Comparison of ENCODE assay signal across 21 cellular contexts in genomic region chr13:20877902-20878301, GRCh38. TPM values are rescaled to one million over a fixed set of nuclear protein-coding genes. Genes with fewer than 3 reads are reported as not detected.
DNase-seq lines count a peak whose midpoint lies in the region; ATAC-seq, FAIRE-seq and TF ChIP-seq lines count a peak whose summit lies in the region.
"Had no signal": no experiment of that assay in that cellular context is flagged by ENCODE, and none has a peak within 500 bp of the region (broad histone marks: within the 10 kb centered on the region; RNA-seq: fewer than 3 reads in every experiment).

No MANE protein-coding gene starts in this region.

- H3K4me2 ChIP-seq in OCI-LY3 (ENCODE audit: low read length) (0 out of 2 replicates have a peak overlapping the region, but pooled peaks have one; percentile 3), endothelial cell of umbilical vein (ENCODE audit: insufficient read depth, low read length) (no peak overlapping the region)

- TF ChIP-seq CTCF in cardiac muscle cell (IDR thresholded peaks at IDR 0.05; ENCODE audit: low read depth, low read length) (no peak), OCI-LY3 (IDR thresholded peaks at IDR 0.05; ENCODE audit: low read depth, low read length) (no peak), endothelial cell of umbilical vein (IDR thresholded peaks at IDR 0.05; ENCODE audit: extremely low read depth in 1 of 2, insufficient read depth in 1 of 2, low read depth in 1 of 2, low read length in 2 of 2) (no peak), dorsolateral prefrontal cortex (IDR thresholded peaks at IDR 0.05 in 54 of 56, conservative IDR thresholded peaks at IDR 0.05 in 2 of 56; ENCODE audit: low read depth in 1 of 56, partially characterized antibody in 56 of 56) (no peak), ascending aorta (IDR thresholded peaks at IDR 0.05) (no peak)

- H2AFZ ChIP-seq in OCI-LY3 (ENCODE audit: low read depth, low read length) (no peak overlapping the region), endothelial cell of umbilical vein (ENCODE audit: low read depth, low read length) (no peak overlapping the region)

- peaks cover 69% of the 10 kb centered on the region for H4K20me1 ChIP-seq in OCI-LY3 (ENCODE audit: insufficient read depth, low read length)
- H4K20me1 ChIP-seq in endothelial cell of umbilical vein (replicated peaks; ENCODE audit: control insufficient read depth, extremely low read depth, insufficient read depth, low read length) = no peaks in the 10 kb centered on the region

- H3K9ac ChIP-seq in OCI-LY3 (ENCODE audit: low read length) (no peak overlapping the region), endothelial cell of umbilical vein (replicated peaks; ENCODE audit: extremely low read depth, insufficient read depth, low read length) (no peak overlapping the region)
- H3K9ac ChIP-seq: BLaER1 treated with 17β-estradiol and CSF1 and Interleukin-3, amounts not matched to agents 10 nM and 100 nM had no signal

- POLR2A ChIA-PET in endothelial cell of umbilical vein (lab: Charles Lee) = no interaction called here

- ATAC-seq in Right ventricle myocardium inferior = no peak
- ATAC-seq: CD8-positive, alpha-beta T cell; GM12878; HCT116; SK-N-SH treated with all-trans-retinoic acid at 6 μM for 48 hours had no signal

- intact Hi-C loops in Right ventricle myocardium inferior (cut with DNase I) (no loop called here), endothelial cell of umbilical vein (cut with micrococcal nuclease) (no loop called here), dorsolateral prefrontal cortex (cut with DNase I) (no loop called here), ascending aorta (cut with DNase I) (no loop called here)

- FAIRE-seq in endothelial cell of umbilical vein (lab: Jason Lieb, UNC) = peak; percentile 4
- FAIRE-seq: GM12878 had no signal

- H3K9me3 ChIP-seq in cardiac muscle cell (ENCODE audit: low read depth) (no peaks in the 10 kb centered on the region), OCI-LY3 (ENCODE audit: insufficient read depth, low read length) (no peaks in the 10 kb centered on the region), endothelial cell of umbilical vein (replicated peaks; ENCODE audit: control insufficient read depth, insufficient read depth, low read length) (no peaks in the 10 kb centered on the region), ascending aorta (no peaks in the 10 kb centered on the region)
- H3K9me3 ChIP-seq: SJCRH30 had no signal

- CTCF ChIA-PET in endothelial cell of umbilical vein (lab: Charles Lee) = no interaction called here

- H3K27ac ChIP-seq in cardiac muscle cell = peak overlapping the region; percentile 34
- no peak overlapping the region; the same call in 1 of the 2 replicates for H3K27ac ChIP-seq in OCI-LY3 (ENCODE audit: low read length)
- H3K27ac ChIP-seq in endothelial cell of umbilical vein (ENCODE audit: insufficient read depth, low read depth, low read length) = no peak overlapping the region
- no peak overlapping the region for H3K27ac ChIP-seq in dorsolateral prefrontal cortex
- no peak overlapping the region for H3K27ac ChIP-seq in ascending aorta
- H3K27ac ChIP-seq: BLaER1 treated with 17β-estradiol and CSF1 and Interleukin-3, amounts not matched to agents 10 nM and 100 nM; SJCRH30 had no signal

- peaks cover 100% of the 10 kb centered on the region for H3K79me2 ChIP-seq in OCI-LY3 (ENCODE audit: low read length)
- peaks cover 85% of the 10 kb centered on the region for H3K79me2 ChIP-seq in endothelial cell of umbilical vein (ENCODE audit: control insufficient read depth, insufficient read depth, low read length)

- no TSS peak for BruUV-seq in endothelial cell of umbilical vein (replicated peaks; lab: Mats Ljungman, UMichigan)

- H3K27me3 ChIP-seq in cardiac muscle cell (no peaks in the 10 kb centered on the region), OCI-LY3 (ENCODE audit: low read depth, low read length) (no peaks in the 10 kb centered on the region), endothelial cell of umbilical vein (ENCODE audit: control insufficient read depth in 2 of 2, insufficient read depth in 2 of 2, low read length in 2 of 2) (no peaks in the 10 kb centered on the region), dorsolateral prefrontal cortex (no peaks in the 10 kb centered on the region), ascending aorta (no peaks in the 10 kb centered on the region)
- H3K27me3 ChIP-seq: BLaER1 treated with 17β-estradiol and CSF1 and Interleukin-3, amounts not matched to agents 10 nM and 100 nM; SJCRH30 had no signal

- dilution Hi-C loops in endothelial cell of umbilical vein (cut with MboI; ENCODE audit: extremely low pct_ligation_motif_present, low sequenced_read_pairs) = no loop called here

- H3K9me1 ChIP-seq in endothelial cell of umbilical vein (replicated peaks; ENCODE audit: control insufficient read depth, extremely low read depth, insufficient read depth, low read length) = no peaks in the 10 kb centered on the region

- DNase-seq in cardiac muscle cell (ENCODE audit: low read depth in 1 of 2, low spot score in 1 of 2) = no peak
- no peak for DNase-seq in Right ventricle myocardium inferior (ENCODE audit: missing footprints)
- DNase-seq in endothelial cell of umbilical vein (ENCODE audit: low read depth, low spot score) = no peak
- DNase-seq in dorsolateral prefrontal cortex = no peak
- no peak for DNase-seq in HUDEP-2 (lab: John Stamatoyannopoulos, UW; ENCODE audit: unreplicated experiment in 76 of 76)
- no peak for DNase-seq in cortex of kidney (lab: John Stamatoyannopoulos, UW)
- DNase-seq in ascending aorta (ENCODE audit: low spot score in 2 of 2) = no peak
- DNase-seq: CD8-positive, alpha-beta T cell; DMS 273 treated with DMSO at 0.1 percent for 48 hours; DMS79; EL; GDM1; NCI-H2029; NCI-H2227 treated with DMSO at 0.1 percent for 48 hours; NCI-H526 treated with DMSO at 0.1 percent for 48 hours; SJCRH30 had no signal

- H3K4me3 ChIP-seq in cardiac muscle cell (no peak overlapping the region), OCI-LY3 (ENCODE audit: low read length) (no peak overlapping the region), endothelial cell of umbilical vein (replicated peaks in 1 of 3; ENCODE audit: insufficient read depth in 1 of 3, low read depth in 1 of 3, low read length in 3 of 3) (no peak overlapping the region), dorsolateral prefrontal cortex (no peak overlapping the region), ascending aorta (no peak overlapping the region)
- H3K4me3 ChIP-seq: BLaER1 treated with 17β-estradiol and CSF1 and Interleukin-3, amounts not matched to agents 10 nM and 100 nM; GM12878; SJCRH30 had no signal

- no peak for TF ChIP-seq POLR2A in endothelial cell of umbilical vein (IDR thresholded peaks at IDR 0.05; ENCODE audit: low read depth, low read length)

- no peaks in the 10 kb centered on the region for H3K36me3 ChIP-seq in cardiac muscle cell
- peaks cover 15% of the 10 kb centered on the region for H3K36me3 ChIP-seq in OCI-LY3 (replicated peaks; ENCODE audit: low read depth, low read length)
- H3K36me3 ChIP-seq in endothelial cell of umbilical vein (ENCODE audit: control insufficient read depth in 2 of 2, extremely low read depth in 1 of 2, insufficient read depth in 2 of 2, low read length in 2 of 2) = no peaks in the 10 kb centered on the region
- H3K36me3 ChIP-seq in ascending aorta = peaks cover 0 to 4% of the 10 kb centered on the region in 2 donors
- H3K36me3 ChIP-seq: SJCRH30 had no signal

- H3K4me1 ChIP-seq in cardiac muscle cell (ENCODE audit: low read depth) (peaks cover 20% of the 10 kb centered on the region), OCI-LY3 (ENCODE audit: low read length) (peaks cover 15% of the 10 kb centered on the region), endothelial cell of umbilical vein (ENCODE audit: control insufficient read depth, extremely low read depth, insufficient read depth, low read length) (peaks cover 22% of the 10 kb centered on the region), ascending aorta (peaks cover 0 to 11% of the 10 kb centered on the region in 2 donors)

TF ChIP-seq in endothelial cell of umbilical vein, 7 proteins besides CTCF, POLR2A, EP300 and RAD21:
- TF ChIP-seq MYC (IDR thresholded peaks at IDR 0.05; ENCODE audit: low read depth, low read length) (no peak), MAX (IDR thresholded peaks at IDR 0.05; ENCODE audit: insufficient read depth, insufficient read length) (no peak), FOS (IDR thresholded peaks at IDR 0.05; ENCODE audit: borderline replicate concordance, insufficient read depth, low read length) (no peak), EZH2 (IDR thresholded peaks at IDR 0.05; ENCODE audit: borderline replicate concordance, low read depth, low read length, severe bottlenecking) (no peak), GATA2 (IDR thresholded peaks at IDR 0.05; ENCODE audit: insufficient read depth, insufficient read length, low read depth, low read length) (no peak), POLR2AphosphoS5 (IDR thresholded peaks at IDR 0.05; ENCODE audit: insufficient read depth, low read depth, low read length) (no peak), JUN (IDR thresholded peaks at IDR 0.05; ENCODE audit: borderline replicate concordance, insufficient read depth, insufficient read length, low read depth) (no peak)

RNA-seq across cellular contexts. Expression of gene XPO4, which starts 24.6 kb away (rescaled TPM):
- total RNA-seq in cardiac muscle cell (133 and 177 TPM in 2 replicates), Right ventricle myocardium inferior (30.7 TPM), endothelial cell of umbilical vein (21.3 and 22.5 TPM in 2 replicates), dorsolateral prefrontal cortex (10 to 100 TPM; 14.3 to 25.7 (median 20.0) TPM), ascending aorta (5.1 TPM)
- polyA plus RNA-seq in cardiac muscle cell (51.8 and 74.0 TPM in 2 replicates), endothelial cell of umbilical vein (4.7 and 6.0 TPM in 2 replicates)
- polyA plus RNA-seq in endothelial cell of umbilical vein (2011; cell fraction: cytosol; rRNA removed) = 5.9 TPM in 2 replicates
- polyA plus RNA-seq in endothelial cell of umbilical vein (2011; cell fraction: nucleus; rRNA removed) = 16.1 and 20.8 TPM in 2 replicates
- polyA plus RNA-seq in endothelial cell of umbilical vein (2012) = 9.6 and 14.8 TPM in 2 replicates
- polyA minus RNA-seq in endothelial cell of umbilical vein = 21.7 and 24.9 TPM in 2 replicates
- polyA minus RNA-seq in endothelial cell of umbilical vein (2011; cell fraction: cytosol; rRNA and poly(A)+ RNA removed) = 15.7 TPM
- polyA minus RNA-seq in endothelial cell of umbilical vein (2011; cell fraction: nucleus; rRNA and poly(A)+ RNA removed) = 24.4 and 35.9 TPM in 2 replicates
